Comparison of ENCODE assay signal across 32 cellular contexts in genomic region chr4:100576570-100576969, GRCh38. TPM values are rescaled to one million over a fixed set of nuclear protein-coding genes. Genes with fewer than 3 reads are reported as not detected.
DNase-seq lines count a peak whose midpoint lies in the region; ATAC-seq, FAIRE-seq and TF ChIP-seq lines count a peak whose summit lies in the region.
"Had no signal": no experiment of that assay in that cellular context is flagged by ENCODE, and none has a peak within 500 bp of the region (broad histone marks: within the 10 kb centered on the region; RNA-seq: fewer than 3 reads in every experiment).

No MANE protein-coding gene starts in this region.

- H4K20me1 ChIP-seq in Loucy (ENCODE audit: insufficient read depth, low read length, poor library complexity, severe bottlenecking) (no peaks in the 10 kb centered on the region), H1 (replicated peaks in 1 of 2; ENCODE audit: control insufficient read depth in 1 of 2, insufficient read depth in 2 of 2, low read length in 2 of 2) (no peaks in the 10 kb centered on the region)

- H3K4me3 ChIP-seq in A673 (ENCODE audit: low read depth, low read length, poor library complexity, severe bottlenecking) (no peak overlapping the region), Loucy (ENCODE audit: low read length, poor library complexity, severe bottlenecking) (no peak overlapping the region), H1 (ENCODE audit: extremely low read depth in 1 of 4, insufficient read depth in 2 of 4, low read depth in 3 of 4, low read length in 4 of 4) (no peak overlapping the region), dorsolateral prefrontal cortex (no peak overlapping the region)
- H3K4me3 ChIP-seq: heart left ventricle, left ventricle myocardium inferior, sigmoid colon, SK-N-MC, upper lobe of left lung had no signal

- no peak overlapping the region for H3K18ac ChIP-seq in H1 (ENCODE audit: extremely low read depth, low read length)

- no peak for ATAC-seq in activated T-cell treated with anti-CD3 and anti-CD28 coated beads, Interleukin-2, amount 50 U/mL, for 72 hours (replicated peaks in 1 of 2)
- ATAC-seq: activated naive CD4-positive, alpha-beta T cell treated with anti-CD3 and anti-CD28 coated beads, Interleukin-2, amount 50 U/mL, for 72 hours; heart left ventricle; natural killer cell treated with Interleukin-12 subunit alpha and Interleukin-12 subunit beta and Interleukin-15 and Interleukin-18, amount 100 ng/mL, for 72 hours; T-helper 17 cell had no signal

- H3K9me3 ChIP-seq in A673 (ENCODE audit: low read depth, low read length, poor library complexity, severe bottlenecking) = no peaks in the 10 kb centered on the region
- H3K9me3 ChIP-seq in Loucy (ENCODE audit: insufficient read depth, low read depth, low read length) = no peaks in the 10 kb centered on the region
- no peaks in the 10 kb centered on the region for H3K9me3 ChIP-seq in H1 (ENCODE audit: insufficient read depth in 2 of 2, low read depth in 1 of 2, low read length in 1 of 2)
- H3K9me3 ChIP-seq: heart left ventricle, left ventricle myocardium inferior, sigmoid colon, upper lobe of left lung had no signal

- H3K4me1 Mint-ChIP-seq in activated T-cell treated with anti-CD3 and anti-CD28 coated beads, Interleukin-2, amount 50 U/mL, for 72 hours (ENCODE audit: low read depth) = peaks cover 5% of the 10 kb centered on the region
- no peaks in the 10 kb centered on the region for H3K4me1 Mint-ChIP-seq in Calu3 (ENCODE audit: low read depth, unreplicated experiment)
- H3K4me1 Mint-ChIP-seq: immature natural killer cell, mesothelial cell of epicardium, T-helper 17 cell had no signal

- intact Hi-C loops in A673 (cut with micrococcal nuclease; ENCODE audit: unreplicated experiment) (no loop called here), dorsolateral prefrontal cortex (cut with DNase I) (no loop called here), Calu3 (cut with micrococcal nuclease; ENCODE audit: unreplicated experiment) (no loop called here)

- H3K9ac ChIP-seq in Loucy (ENCODE audit: low read depth, low read length, poor library complexity, severe bottlenecking) = no peak overlapping the region
- H3K9ac ChIP-seq in H1 (replicated peaks in 1 of 4; ENCODE audit: extremely low read depth in 1 of 4, low read depth in 3 of 4, low read length in 3 of 4) = no peak overlapping the region
- H3K9ac ChIP-seq: parathyroid adenoma had no signal

- H3K4me1 ChIP-seq in A673 (ENCODE audit: insufficient read depth, low read length, poor library complexity, severe bottlenecking) (no peaks in the 10 kb centered on the region), Loucy (ENCODE audit: insufficient read depth, low read length, poor library complexity, severe bottlenecking) (peaks cover 4% of the 10 kb centered on the region), H1 (replicated peaks in 1 of 4; ENCODE audit: control insufficient read depth in 3 of 4, insufficient read depth in 4 of 4, low read length in 3 of 4) (no peaks in the 10 kb centered on the region)
- H3K4me1 ChIP-seq: heart left ventricle, left ventricle myocardium inferior, parathyroid adenoma, sigmoid colon, upper lobe of left lung had no signal

- TF ChIP-seq POLR2A in H1 (IDR thresholded peaks at IDR 0.05; ENCODE audit: control extremely low read depth in 1 of 2, low read depth in 2 of 2, low read length in 2 of 2) = no peak

- no peak overlapping the region for H3K27ac ChIP-seq in A673 (ENCODE audit: low read depth, low read length, poor library complexity, severe bottlenecking)
- no peak overlapping the region for H3K27ac ChIP-seq in H1 (ENCODE audit: low read depth, low read length)
- H3K27ac ChIP-seq in dorsolateral prefrontal cortex = peak overlapping the region in 7 of 59 donors; percentile 4 to 55 (median 18)
- H3K27ac ChIP-seq: heart left ventricle, left ventricle myocardium inferior, parathyroid adenoma, sigmoid colon, SK-N-MC, upper lobe of left lung had no signal

- FAIRE-seq in H1 (lab: Jason Lieb, UNC) = no peak
- FAIRE-seq: D721Med, GM12891 had no signal

- no peak overlapping the region for H2BK20ac ChIP-seq in H1 (ENCODE audit: low read length)

- no peak overlapping the region for H3K4ac ChIP-seq in H1 (replicated peaks; ENCODE audit: insufficient read length, low read depth, low read length)

- TF ChIP-seq CTCF in A673 (conservative IDR thresholded peaks at IDR 0.05; ENCODE audit: low read depth, low read length) (peak; percentile 27; the same call in 1 of the 2 replicates), GM12872 (IDR thresholded peaks at IDR 0.05; ENCODE audit: insufficient read depth, low read depth, low read length) (peak; percentile 24; the same call in 1 of the 3 replicates), Loucy (conservative IDR thresholded peaks at IDR 0.05; ENCODE audit: low read length) (peak; percentile 50), H1 (IDR thresholded peaks at IDR 0.05; ENCODE audit: control extremely low read depth in 1 of 3, insufficient read depth in 1 of 3, low read depth in 1 of 3, low read length in 3 of 3) (peak in 2 of 3 experiments; percentile 33 to 49; a peak in 2 of 4 replicates), dorsolateral prefrontal cortex (IDR thresholded peaks at IDR 0.05 in 54 of 56, conservative IDR thresholded peaks at IDR 0.05 in 2 of 56; ENCODE audit: low read depth in 1 of 56, partially characterized antibody in 56 of 56) (no peak), Calu3 (IDR thresholded peaks at IDR 0.05; ENCODE audit: unreplicated experiment) (no peak)

- H2BK120ac ChIP-seq in H1 (replicated peaks; ENCODE audit: low read depth, low read length) = no peak overlapping the region

- H3K9me3 Mint-ChIP-seq in activated T-cell treated with anti-CD3 and anti-CD28 coated beads, Interleukin-2, amount 50 U/mL, for 72 hours = no peaks in the 10 kb centered on the region
- H3K9me3 Mint-ChIP-seq in Calu3 (ENCODE audit: low read depth, unreplicated experiment) = no peaks in the 10 kb centered on the region
- H3K9me3 Mint-ChIP-seq: activated naive CD4-positive, alpha-beta T cell treated with anti-CD3 and anti-CD28 coated beads, Interleukin-2, amount 50 U/mL, for 72 hours; immature natural killer cell; mesothelial cell of epicardium had no signal

- BruUV-seq in A673 (replicated peaks; lab: Mats Ljungman, UMichigan) (no TSS peak), Calu3 (replicated peaks; lab: Mats Ljungman, UMichigan) (no TSS peak)

- no peak overlapping the region for H2BK12ac ChIP-seq in H1 (ENCODE audit: low read depth, low read length)

- H4K8ac ChIP-seq in H1 (ENCODE audit: extremely low read depth, insufficient read depth, low read length) = no peak overlapping the region

- H3K23me2 ChIP-seq in H1 (ENCODE audit: low read depth, low read length) = no peaks in the 10 kb centered on the region

- H3K56ac ChIP-seq in H1 (replicated peaks; ENCODE audit: insufficient read length, low read depth, low read length) = no peak overlapping the region

- H2AK5ac ChIP-seq in H1 (ENCODE audit: low read depth, low read length) = no peak overlapping the region

- DNase-seq in A673 (ENCODE audit: low spot score) (no peak), H1 (ENCODE audit: low read depth in 1 of 2, low spot score in 2 of 2) (no peak), dorsolateral prefrontal cortex (no peak), Calu3 (no peak), NCI-H1694 treated with DMSO at 0.1 percent for 48 hours (lab: John Stamatoyannopoulos, UW) (no peak)
- DNase-seq in activated T-cell treated with anti-CD3 and anti-CD28 coated beads, Interleukin-2, amount 50 U/mL, for 72 hours = no peak
- DNase-seq: activated CD4-positive, alpha-beta T cell treated with anti-CD3 and anti-CD28 coated beads, Interleukin-2, amount 50 U/mL, for 1 hour; aorta; C1 segment of cervical spinal cord; caudate nucleus; heart left ventricle; immature natural killer cell; KG1; left ventricle myocardium inferior; NCI-H1048; NCI-H1930; NCI-H345; NK-92 treated with Interleukin-12 subunit alpha and Interleukin-12 subunit beta, amount 100 ng/mL, for 24 hours; RPMI8226; sigmoid colon; T-helper 17 cell; upper lobe of left lung had no signal

- H3K79me2 ChIP-seq in Loucy (ENCODE audit: insufficient read depth, low read length) (no peaks in the 10 kb centered on the region), H1 (ENCODE audit: control insufficient read depth in 1 of 2, insufficient read depth in 2 of 2, low read length in 2 of 2) (no peaks in the 10 kb centered on the region)
- H3K79me2 ChIP-seq: parathyroid adenoma had no signal

- H3K79me1 ChIP-seq in H1 (ENCODE audit: low read depth, low read length) = no peaks in the 10 kb centered on the region

- POLR2A ChIA-PET in A673 (lab: Charles Lee; ENCODE audit: low non-redundant PET) = no interaction called here
- POLR2A ChIA-PET in H1 (lab: Charles Lee; ENCODE audit: partially characterized antibody) = no interaction called here

- H3K36me3 ChIP-seq in A673 (ENCODE audit: insufficient read depth, low read length, poor library complexity, severe bottlenecking) = no peaks in the 10 kb centered on the region
- H3K36me3 ChIP-seq in Loucy (ENCODE audit: insufficient read depth, low read length) = no peaks in the 10 kb centered on the region
- H3K36me3 ChIP-seq in H1 (ENCODE audit: control insufficient read depth in 2 of 4, insufficient read depth in 4 of 4, low read length in 3 of 4) = no peaks in the 10 kb centered on the region
- H3K36me3 ChIP-seq: heart left ventricle, left ventricle myocardium inferior, sigmoid colon, upper lobe of left lung had no signal

- WGBS in H1 (ENCODE audit: extremely low coverage in 1 of 2, insufficient coverage in 1 of 2, insufficient read length in 1 of 2, insufficient replicate concordance in 2 of 2, low coverage in 1 of 2, low lambda C conversion rate in 2 of 2, missing lambda C conversion rate in 1 of 2), 2 experiments = 77% methylated on average over 3 of the region's 3 CpGs; no CpG with 5 or more reads in 1 of the 2 experiments

- no peak overlapping the region for H3K14ac ChIP-seq in H1 (ENCODE audit: insufficient read length)

- no peaks in the 10 kb centered on the region for H3K36me3 Mint-ChIP-seq in activated T-cell treated with anti-CD3 and anti-CD28 coated beads, Interleukin-2, amount 50 U/mL, for 72 hours (ENCODE audit: insufficient read depth in 2 of 2)
- no peaks in the 10 kb centered on the region for H3K36me3 Mint-ChIP-seq in Calu3 (ENCODE audit: insufficient read depth, unreplicated experiment)
- H3K36me3 Mint-ChIP-seq: activated naive CD4-positive, alpha-beta T cell treated with anti-CD3 and anti-CD28 coated beads, Interleukin-2, amount 50 U/mL, for 72 hours; immature natural killer cell; mesothelial cell of epicardium; natural killer cell treated with Interleukin-12 subunit alpha and Interleukin-12 subunit beta and Interleukin-15 and Interleukin-18, amount 100 ng/mL, for 72 hours had no signal

- H2AFZ ChIP-seq in Loucy (ENCODE audit: low read length) (no peak overlapping the region), H1 (ENCODE audit: low read length) (no peak overlapping the region)
- H2AFZ ChIP-seq: parathyroid adenoma had no signal

- no peak overlapping the region for H3K4me2 ChIP-seq in Loucy (ENCODE audit: low read depth, low read length, poor library complexity, severe bottlenecking)
- no peak overlapping the region for H3K4me2 ChIP-seq in H1 (ENCODE audit: insufficient read depth in 1 of 2, low read depth in 2 of 2, low read length in 2 of 2)

- no peak overlapping the region for H2BK5ac ChIP-seq in H1 (ENCODE audit: low read depth, low read length)

- no peaks in the 10 kb centered on the region for H3F3A ChIP-seq in Loucy (ENCODE audit: low read depth)

- H3K27ac Mint-ChIP-seq in activated T-cell treated with anti-CD3 and anti-CD28 coated beads, Interleukin-2, amount 50 U/mL, for 72 hours = no peak overlapping the region
- no peak overlapping the region for H3K27ac Mint-ChIP-seq in Calu3 (ENCODE audit: unreplicated experiment)
- H3K27ac Mint-ChIP-seq: activated naive CD4-positive, alpha-beta T cell treated with anti-CD3 and anti-CD28 coated beads, Interleukin-2, amount 50 U/mL, for 72 hours; immature natural killer cell; mesothelial cell of epicardium; natural killer cell treated with Interleukin-12 subunit alpha and Interleukin-12 subunit beta and Interleukin-15 and Interleukin-18, amount 100 ng/mL, for 72 hours; T-helper 17 cell had no signal

- TF ChIP-seq RAD21 in H1 (IDR thresholded peaks at IDR 0.05 in 1 of 2, conservative IDR thresholded peaks at IDR 0.05 in 1 of 2; ENCODE audit: low read depth in 2 of 2, low read length in 2 of 2) = peak; percentile 40 to 58

- no peak overlapping the region for H2BK15ac ChIP-seq in H1 (ENCODE audit: low read length)

- no peaks in the 10 kb centered on the region for H3K9me2 ChIP-seq in Loucy (replicated peaks; ENCODE audit: low read depth, low read length)

- no peak overlapping the region for H3K4me3 Mint-ChIP-seq in activated T-cell treated with anti-CD3 and anti-CD28 coated beads, Interleukin-2, amount 50 U/mL, for 72 hours
- H3K4me3 Mint-ChIP-seq in Calu3 (ENCODE audit: low read depth, unreplicated experiment) = no peak overlapping the region
- H3K4me3 Mint-ChIP-seq: immature natural killer cell; mesothelial cell of epicardium; natural killer cell treated with Interleukin-12 subunit alpha and Interleukin-12 subunit beta and Interleukin-15 and Interleukin-18, amount 100 ng/mL, for 72 hours; T-helper 17 cell had no signal

- H4K5ac ChIP-seq in H1 (ENCODE audit: insufficient read length, low read depth, low read length) = no peak overlapping the region

- CTCF ChIA-PET in A673 (lab: Charles Lee) (no interaction called here), H1 (lab: Charles Lee; ENCODE audit: partially characterized antibody) (interaction anchor here (0.5 to 1.6 kb wide), 6 partner anchors 9 to 41 kb away, joined by 3 to 4 read pairs (median 3); no protein-coding TSS in a partner anchor), Calu3 (lab: Charles Lee) (no interaction called here)

- no peak overlapping the region for H3K23ac ChIP-seq in H1 (ENCODE audit: insufficient read length)

- H4K91ac ChIP-seq in H1 (replicated peaks; ENCODE audit: insufficient read length, low read length) = no peak overlapping the region

- no peaks in the 10 kb centered on the region for H3K27me3 ChIP-seq in A673 (replicated peaks; ENCODE audit: insufficient read depth, low read depth, low read length, poor library complexity)
- no peaks in the 10 kb centered on the region for H3K27me3 ChIP-seq in Loucy (ENCODE audit: insufficient read depth, low read length, poor library complexity, severe bottlenecking)
- H3K27me3 ChIP-seq in H1 (replicated peaks in 1 of 4; ENCODE audit: control insufficient read depth in 3 of 4, extremely low read depth in 1 of 4, insufficient read depth in 3 of 4, low read length in 3 of 4) = no peaks in the 10 kb centered on the region
- no peaks in the 10 kb centered on the region for H3K27me3 ChIP-seq in dorsolateral prefrontal cortex
- H3K27me3 ChIP-seq: heart left ventricle, sigmoid colon, upper lobe of left lung had no signal

- H3K27me3 Mint-ChIP-seq in activated T-cell treated with anti-CD3 and anti-CD28 coated beads, Interleukin-2, amount 50 U/mL, for 72 hours (ENCODE audit: low read depth) = no peaks in the 10 kb centered on the region
- H3K27me3 Mint-ChIP-seq in Calu3 (ENCODE audit: unreplicated experiment) = no peaks in the 10 kb centered on the region
- H3K27me3 Mint-ChIP-seq: T-helper 17 cell had no signal

- no peak for TF ChIP-seq EP300 in H1 (IDR thresholded peaks at IDR 0.05; ENCODE audit: borderline replicate concordance in 1 of 2, low read depth in 2 of 2, low read length in 2 of 2)

RNA-seq across cellular contexts. Expression of gene EMCN, which starts 58.7 kb away (rescaled TPM):
- total RNA-seq in A673 (2021) (7.8 and 7.9 TPM in 2 replicates), dorsolateral prefrontal cortex (10 to 100 TPM in 19 of 120 experiments, 1 to 10 TPM in 101; 2.3 to 16.9 (median 6.2) TPM), Calu3 (2022) (not detected in 2 replicates)
- total RNA-seq in H1 (2021; fragmentation: NEBNext Ultra II Directional; extraction: Animal tissue kit (Norgen Biotek cat#: 25700)) = not detected in 2 replicates
- polyA plus RNA-seq in H1 (2011; rRNA removed) = not detected in 2 replicates
- not detected for polyA plus RNA-seq in H1 (2011; cell fraction: cytosol; rRNA removed)
- not detected for polyA plus RNA-seq in H1 (2011; cell fraction: nucleus; rRNA removed)
- polyA plus RNA-seq in H1 (2012, experiment 1 of 2) = not detected in 4 replicates
- not detected for polyA plus RNA-seq in H1 (2012, experiment 2 of 2)
- polyA plus RNA-seq in H1 (2013, experiment 1 of 2) = not detected
- 0.09 TPM for polyA plus RNA-seq in H1 (2013, experiment 2 of 2)
- polyA minus RNA-seq in H1 (2011; rRNA and poly(A)+ RNA removed) = not detected in 2 replicates
- not detected for polyA minus RNA-seq in H1 (2011; cell fraction: cytosol; rRNA and poly(A)+ RNA removed)
- polyA minus RNA-seq in H1 (2011; cell fraction: nucleus; rRNA and poly(A)+ RNA removed) = not detected
- not detected for total RNA-seq in activated T-cell treated with anti-CD3 and anti-CD28 coated beads, Interleukin-2, amount 50 U/mL, for 72 hours
- total RNA-seq: activated naive CD4-positive, alpha-beta T cell treated with anti-CD3 and anti-CD28 coated beads, Interleukin-2, amount 50 U/mL, for 72 hours; G401; natural killer cell treated with Interleukin-12 subunit alpha and Interleukin-12 subunit beta and Interleukin-15 and Interleukin-18, amount 100 ng/mL, for 72 hours; T-helper 17 cell had no signal
- polyA plus RNA-seq: immature natural killer cell had no signal

Comparison
In these comparisons a context has a peak if more than half of its experiments do, and no peak if none do; other contexts are left out.
1. CTCF ChIP-seq: peak in A673 (single experiment), GM12872 (single experiment), Loucy (single experiment) and H1 (2 of 3); none in dorsolateral prefrontal cortex (0 of 56) and Calu3 (single experiment).